In genomic region chr9:130139251-130139650, GRCh38 we compare ENCODE assay signal across 12 cellular contexts. TPM values are rescaled to one million over a fixed set of nuclear protein-coding genes. Genes with fewer than 3 reads are reported as not detected.
A peak's percentile ranks its signal among the peaks of the same experiment; 100 is the strongest.
DNase-seq lines count a peak whose midpoint lies in the region; ATAC-seq and TF ChIP-seq lines count a peak whose summit lies in the region.
"Had no signal": no experiment of that assay in that cellular context is flagged by ENCODE, and none has a peak within 500 bp of the region (broad histone marks: within the 10 kb centered on the region; RNA-seq: fewer than 3 reads in every experiment).

No MANE protein-coding gene starts in this region.

- H2BK15ac ChIP-seq in IMR-90 (ENCODE audit: low read depth, low read length): peak overlapping the region; percentile 46; the same call in 2 of the 3 replicates

- H3K36me3 ChIP-seq in IMR-90 (ENCODE audit: control insufficient read depth, insufficient read depth, low read length) (peaks cover 7% of the 10 kb centered on the region), esophagus squamous epithelium (peaks cover 0 to 27% (median 7%) of the 10 kb centered on the region in 3 donors), skeletal muscle satellite cell (ENCODE audit: insufficient read depth, low read length) (peaks cover 9% of the 10 kb centered on the region)

- H3K9me3 Mint-ChIP-seq in activated T-helper 17 cell treated with anti-CD3 and anti-CD28 coated beads, Interleukin-2, amount 50 U/mL, for 72 hours: no peaks in the 10 kb centered on the region
- H3K9me3 Mint-ChIP-seq: naive B cell had no signal

- H3K4me1 ChIP-seq in IMR-90 (ENCODE audit: control insufficient read depth, insufficient read depth, low read length) (peaks cover 20% of the 10 kb centered on the region), esophagus squamous epithelium (peaks cover 10 to 39% (median 22%) of the 10 kb centered on the region in 3 donors), skeletal muscle satellite cell (ENCODE audit: control insufficient read depth, insufficient read depth, low read length) (peaks cover 41% of the 10 kb centered on the region)

- peak overlapping the region; percentile 24; the same call in 1 of the 2 replicates for H4K5ac ChIP-seq in IMR-90 (ENCODE audit: low read depth, low read length)

- H3K4me1 Mint-ChIP-seq in activated T-helper 17 cell treated with anti-CD3 and anti-CD28 coated beads, Interleukin-2, amount 50 U/mL, for 72 hours: peaks cover 28% of the 10 kb centered on the region

- no peaks in the 10 kb centered on the region for H3K9me3 ChIP-seq in IMR-90 (ENCODE audit: control insufficient read depth, insufficient read depth, low read length)
- no peaks in the 10 kb centered on the region for H3K9me3 ChIP-seq in esophagus squamous epithelium
- no peaks in the 10 kb centered on the region for H3K9me3 ChIP-seq in skeletal muscle satellite cell (replicated peaks; ENCODE audit: low read length)

- H3K14ac ChIP-seq in IMR-90 (replicated peaks; ENCODE audit: low read depth, low read length): peak overlapping the region; percentile 70

- H3K27ac ChIP-seq in IMR-90 (ENCODE audit: insufficient read depth, low read length) (peak overlapping the region; percentile 58), esophagus squamous epithelium (peak overlapping the region in 3 of 4 donors; percentile 69 to 79 (median 75))

- H3K9me1 ChIP-seq in IMR-90 (ENCODE audit: insufficient read depth, low read length): peaks cover 24% of the 10 kb centered on the region

- peak overlapping the region; percentile 88 for H2BK5ac ChIP-seq in IMR-90 (ENCODE audit: low read depth, low read length, poor library complexity, severe bottlenecking)

- peaks cover 4% of the 10 kb centered on the region for H3K27me3 Mint-ChIP-seq in activated T-helper 17 cell treated with anti-CD3 and anti-CD28 coated beads, Interleukin-2, amount 50 U/mL, for 72 hours

- H2BK120ac ChIP-seq in IMR-90 (ENCODE audit: low read depth, low read length): peak overlapping the region; percentile 38

- WGBS in IMR-90 (ENCODE audit: extremely low coverage in 2 of 2, insufficient read length in 1 of 2), 2 experiments: 89% methylated on average over 9 of the region's 10 CpGs; no CpG with 5 or more reads in 1 of the 2 experiments
- 42 to 54% methylated on average over 9 to 10 of the region's 10 CpGs for WGBS in esophagus squamous epithelium, 2 donors

- no peak overlapping the region for H2AFZ ChIP-seq in IMR-90 (replicated peaks; ENCODE audit: low read length, poor library complexity)

- no peak for TF ChIP-seq CTCF in IMR-90 (conservative IDR thresholded peaks at IDR 0.05; ENCODE audit: low read depth, low read length)
- no peak for TF ChIP-seq CTCF in esophagus squamous epithelium (IDR thresholded peaks at IDR 0.05)

- POLR2A ChIA-PET in IMR-90 (lab: Charles Lee; ENCODE audit: unreplicated experiment): no interaction called here

- H3K4me3 Mint-ChIP-seq in activated T-helper 17 cell treated with anti-CD3 and anti-CD28 coated beads, Interleukin-2, amount 50 U/mL, for 72 hours: no peak overlapping the region
- H3K4me3 Mint-ChIP-seq: activated CD8-positive, alpha-beta memory T cell treated with anti-CD3 and anti-CD28 coated beads, Interleukin-2, amount 10 ng/mL, durations not matched to agents 7 days and 5 days had no signal

- peaks cover 0 to 23% of the 10 kb centered on the region in 2 experiments for H3K79me1 ChIP-seq in IMR-90 (ENCODE audit: low read depth in 1 of 2, low read length in 2 of 2)

- no peak overlapping the region for H3K27ac Mint-ChIP-seq in activated T-helper 17 cell treated with anti-CD3 and anti-CD28 coated beads, Interleukin-2, amount 50 U/mL, for 72 hours
- H3K27ac Mint-ChIP-seq: activated CD8-positive, alpha-beta memory T cell treated with anti-CD3 and anti-CD28 coated beads, Interleukin-2, amount 10 ng/mL, durations not matched to agents 7 days and 5 days; naive B cell had no signal

- peaks cover 28% of the 10 kb centered on the region for H3K36me3 Mint-ChIP-seq in activated T-helper 17 cell treated with anti-CD3 and anti-CD28 coated beads, Interleukin-2, amount 50 U/mL, for 72 hours (ENCODE audit: low read depth)
- H3K36me3 Mint-ChIP-seq: naive B cell had no signal

- no peak for DNase-seq in IMR-90
- peak; percentile 61 for DNase-seq in NCI-H345 (lab: John Stamatoyannopoulos, UW)
- DNase-seq in esophagus squamous epithelium (lab: John Stamatoyannopoulos, UW): no peak
- no peak for DNase-seq in NK-92 treated with Interleukin-12 subunit alpha and Interleukin-12 subunit beta, amount 100 ng/mL, for 24 hours (lab: John Stamatoyannopoulos, UW)
- no peak for DNase-seq in NCI-H1105 treated with DMSO at 0.1 percent for 48 hours (lab: John Stamatoyannopoulos, UW)
- DNase-seq: activated CD8-positive, alpha-beta memory T cell treated with anti-CD3 and anti-CD28 coated beads, Interleukin-2, amount 10 ng/mL, durations not matched to agents 7 days and 5 days; COR-L47; GOT3; naive B cell; NCI-H1417 treated with DMSO at 0.1 percent for 48 hours had no signal

- dilution Hi-C loops in IMR-90 (cut with HindIII; ENCODE audit: low sequenced_read_pairs, unreplicated experiment): no loop called here

- peak overlapping the region; percentile 92; the same call in 1 of the 2 replicates for H2AK5ac ChIP-seq in IMR-90 (ENCODE audit: low read depth, low read length)

- no peak overlapping the region for H3K4me3 ChIP-seq in IMR-90 (ENCODE audit: insufficient read depth, low read depth, low read length)
- no peak overlapping the region for H3K4me3 ChIP-seq in esophagus squamous epithelium
- no peak overlapping the region for H3K4me3 ChIP-seq in skeletal muscle satellite cell (ENCODE audit: low read length)

- ATAC-seq in IMR-90 (ENCODE audit: low read depth): no peak
- ATAC-seq in activated T-helper 17 cell treated with anti-CD3 and anti-CD28 coated beads, Interleukin-2, amount 50 U/mL, for 72 hours (replicated peaks): no peak
- ATAC-seq: activated CD8-positive, alpha-beta memory T cell treated with anti-CD3 and anti-CD28 coated beads, Interleukin-2, amount 10 ng/mL, durations not matched to agents 7 days and 5 days had no signal

- peak overlapping the region; percentile 86 for H3K4ac ChIP-seq in IMR-90 (ENCODE audit: low read depth, low read length)

- TF ChIP-seq POLR2A in IMR-90 (IDR thresholded peaks at IDR 0.05; ENCODE audit: low read depth, low read length) (no peak), esophagus squamous epithelium (IDR thresholded peaks at IDR 0.05) (no peak)

- CTCF ChIA-PET in IMR-90 (lab: Yijun Ruan, JAX): no interaction called here

- no peak overlapping the region; the same call in 1 of the 2 replicates for H3K9ac ChIP-seq in IMR-90 (ENCODE audit: low read depth, low read length)
- no peak overlapping the region for H3K9ac ChIP-seq in skeletal muscle satellite cell (ENCODE audit: low read depth, low read length)

- in situ Hi-C loops in IMR-90 (cut with MboI; ENCODE audit: low sequenced_read_pairs): no loop called here

- peak overlapping the region; percentile 7; the same call in 1 of the 2 replicates for H2BK20ac ChIP-seq in IMR-90 (ENCODE audit: low read depth, low read length)

- H2AK9ac ChIP-seq in IMR-90 (replicated peaks; ENCODE audit: low read depth, low read length, poor library complexity): peak overlapping the region; percentile 69

- BruUV-seq in IMR-90 (replicated peaks; lab: Mats Ljungman, UMichigan): no TSS peak

- peak overlapping the region; percentile 55; the same call in 1 of the 2 replicates for H3K23ac ChIP-seq in IMR-90 (ENCODE audit: low read depth, low read length)

- no peaks in the 10 kb centered on the region for H3K27me3 ChIP-seq in IMR-90 (ENCODE audit: control insufficient read depth, insufficient read depth, low read length)
- H3K27me3 ChIP-seq in esophagus squamous epithelium: peaks cover 0 to 16% (median 0%) of the 10 kb centered on the region in 4 donors
- H3K27me3 ChIP-seq in skeletal muscle satellite cell (ENCODE audit: control insufficient read depth, insufficient read depth, low read length): no peaks in the 10 kb centered on the region

- peak overlapping the region; percentile 68 for H4K91ac ChIP-seq in IMR-90 (ENCODE audit: insufficient read depth, low read depth, low read length)

- H3K4me2 ChIP-seq in IMR-90 (ENCODE audit: low read depth, low read length) (peak overlapping the region; percentile 7; the same call in 1 of the 2 replicates), skeletal muscle satellite cell (ENCODE audit: low read length) (peak overlapping the region; percentile 69)

- peak overlapping the region; percentile 11 to 68; a peak in 3 of 4 replicates for H4K8ac ChIP-seq in IMR-90 (ENCODE audit: low read depth in 2 of 2, low read length in 2 of 2)

- intact Hi-C loops in IMR-90 (cut with micrococcal nuclease): no loop called here
- intact Hi-C loops in esophagus squamous epithelium (cut with DNase I): no loop called here

- no peak overlapping the region; the same call in 1 of the 2 replicates for H3K56ac ChIP-seq in IMR-90 (ENCODE audit: extremely low read depth, insufficient read depth, low read length)

- H3K18ac ChIP-seq in IMR-90 (ENCODE audit: low read depth, low read length): peak overlapping the region; percentile 36; the same call in 1 of the 2 replicates

- no peak for TF ChIP-seq RAD21 in IMR-90 (IDR thresholded peaks at IDR 0.05; ENCODE audit: low read length)

- peaks cover 4% of the 10 kb centered on the region; the same call in 1 of the 2 replicates for H4K20me1 ChIP-seq in IMR-90 (ENCODE audit: insufficient read depth, low read length)

TF ChIP-seq in IMR-90, 13 proteins besides CTCF, POLR2A, EP300 and RAD21 (continues in another document):
- TF ChIP-seq CEBPB (IDR thresholded peaks at IDR 0.05; ENCODE audit: low read depth, low read length) (no peak), MAFK (IDR thresholded peaks at IDR 0.05; ENCODE audit: low read depth, low read length) (no peak), FOS (IDR thresholded peaks at IDR 0.05; ENCODE audit: low read depth, low read length) (no peak), MAZ (IDR thresholded peaks at IDR 0.05; ENCODE audit: borderline replicate concordance, low read depth, low read length) (no peak), CHD1 (IDR thresholded peaks at IDR 0.05; ENCODE audit: low read depth, low read length) (no peak), NFE2L2 (IDR thresholded peaks at IDR 0.05; ENCODE audit: low read depth, low read length) (no peak), MXI1 (IDR thresholded peaks at IDR 0.05; ENCODE audit: borderline replicate concordance, low read depth, low read length) (no peak), RCOR1 (IDR thresholded peaks at IDR 0.05; ENCODE audit: insufficient replicate concordance, low read length) (no peak)

RNA-seq across cellular contexts. Expression of gene NCS1, which starts 33.0 kb away (rescaled TPM):
- total RNA-seq in IMR-90 (2012; rRNA removed) (35.8 and 41.0 TPM in 2 replicates), esophagus squamous epithelium (10 to 100 TPM in 3 of 4 donors, 1 to 10 TPM in 1; 9.3 to 31.3 (median 15.2) TPM)
- polyA plus RNA-seq in IMR-90 (2012; rRNA removed): 60.5 and 68.9 TPM in 2 replicates
- polyA plus RNA-seq in IMR-90 (2012; cell fraction: cytosol; rRNA removed): 45.5 and 54.7 TPM in 2 replicates
- polyA plus RNA-seq in IMR-90 (2012; cell fraction: nucleus; rRNA removed; ENCODE audit: low replicate concordance): 36.7 and 43.5 TPM in 2 replicates
- 34.0 and 41.7 TPM in 2 replicates for total RNA-seq in skeletal muscle satellite cell (2012; rRNA removed)
- total RNA-seq in activated T-helper 17 cell treated with anti-CD3 and anti-CD28 coated beads, Interleukin-2, amount 50 U/mL, for 72 hours: 10 to 100 TPM; 14.0 to 30.4 TPM
